ENCODE assay signal across 19 cellular contexts in the genomic region with DNA sequence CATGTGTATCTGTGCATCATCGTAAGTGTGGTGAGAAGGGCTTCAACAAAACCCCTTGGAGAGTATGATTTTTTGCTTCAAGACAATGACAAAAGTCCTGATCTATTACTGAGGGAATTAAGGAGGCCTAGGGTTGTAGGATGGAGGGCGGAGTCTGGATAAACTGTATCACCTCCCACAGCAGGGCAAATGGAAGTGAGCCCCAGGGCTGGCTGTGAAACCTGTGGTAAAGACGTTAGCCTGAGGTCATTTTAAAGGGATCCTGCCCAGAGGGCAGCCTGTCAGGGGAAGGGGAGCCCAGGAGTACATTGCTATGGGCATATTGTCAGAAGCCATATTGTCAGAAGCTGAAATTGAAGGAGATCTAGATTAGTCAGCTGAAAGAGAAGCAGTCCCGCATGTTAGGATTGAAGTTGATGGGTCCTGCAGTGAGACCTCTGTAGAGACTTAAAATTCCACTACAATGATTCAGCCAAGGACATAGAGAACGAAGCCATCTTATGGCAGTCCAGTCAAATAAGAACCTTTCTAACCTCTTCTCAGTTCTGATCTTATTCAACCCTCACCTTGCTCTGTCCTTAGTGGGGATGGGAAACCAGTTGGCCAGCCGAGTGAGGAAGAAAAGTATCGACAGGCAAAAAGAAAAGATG.
"Had no signal": no experiment of that assay in that cellular context is flagged by ENCODE, and none has a peak within 500 bp of the region (broad histone marks: within the 10 kb centered on the region; RNA-seq: fewer than 3 reads in every experiment).

No MANE protein-coding gene starts in this region.

- H3K36me3 Mint-ChIP-seq: type B pancreatic cell had no signal

- FAIRE-seq: islet of Langerhans, urothelium cell line had no signal

- H3K4me3 ChIP-seq: colonic mucosa, hepatocyte, spleen, suprapubic skin, thyroid gland had no signal

- H3K9me3 Mint-ChIP-seq: type B pancreatic cell had no signal

- H3K4me3 Mint-ChIP-seq: naive B cell, nephron, type B pancreatic cell had no signal

- ATAC-seq: sciatic nerve had no signal

- H3K9me3 ChIP-seq: colonic mucosa, neutrophil, suprapubic skin, thyroid gland had no signal

- H3K79me2 ChIP-seq: hepatocyte had no signal

- H3K27ac ChIP-seq: colonic mucosa, hepatocyte, neutrophil, spleen, suprapubic skin, thyroid gland had no signal

- H3K4me1 ChIP-seq: colonic mucosa, spleen, suprapubic skin, thyroid gland had no signal

- H3K4me2 ChIP-seq: hepatocyte had no signal

- H3K27me3 Mint-ChIP-seq: type B pancreatic cell had no signal

- DNase-seq: colonic mucosa; effector CD4-positive, alpha-beta T cell; foreskin melanocyte; head of caudate nucleus; kidney glomerular epithelial cell; mesendoderm; naive B cell; spleen; stimulated activated CD4-positive, alpha-beta T cell treated with anti-CD3 and anti-CD28 coated beads, Interleukin-2, amount 100 ng/mL, for 24 hours; stimulated activated naive CD4-positive, alpha-beta T cell treated with Interleukin-2 at 50 U/mL for 16 hours; thyroid gland had no signal

- H3K27ac Mint-ChIP-seq: naive B cell, nephron, type B pancreatic cell had no signal

- H3K4me1 Mint-ChIP-seq: naive B cell, nephron had no signal

- H2AFZ ChIP-seq: hepatocyte had no signal

- H3K27me3 ChIP-seq: colonic mucosa, hepatocyte, neutrophil, thyroid gland had no signal

- H3K36me3 ChIP-seq: colonic mucosa, neutrophil, spleen, suprapubic skin, thyroid gland had no signal
